In the genomic region with DNA sequence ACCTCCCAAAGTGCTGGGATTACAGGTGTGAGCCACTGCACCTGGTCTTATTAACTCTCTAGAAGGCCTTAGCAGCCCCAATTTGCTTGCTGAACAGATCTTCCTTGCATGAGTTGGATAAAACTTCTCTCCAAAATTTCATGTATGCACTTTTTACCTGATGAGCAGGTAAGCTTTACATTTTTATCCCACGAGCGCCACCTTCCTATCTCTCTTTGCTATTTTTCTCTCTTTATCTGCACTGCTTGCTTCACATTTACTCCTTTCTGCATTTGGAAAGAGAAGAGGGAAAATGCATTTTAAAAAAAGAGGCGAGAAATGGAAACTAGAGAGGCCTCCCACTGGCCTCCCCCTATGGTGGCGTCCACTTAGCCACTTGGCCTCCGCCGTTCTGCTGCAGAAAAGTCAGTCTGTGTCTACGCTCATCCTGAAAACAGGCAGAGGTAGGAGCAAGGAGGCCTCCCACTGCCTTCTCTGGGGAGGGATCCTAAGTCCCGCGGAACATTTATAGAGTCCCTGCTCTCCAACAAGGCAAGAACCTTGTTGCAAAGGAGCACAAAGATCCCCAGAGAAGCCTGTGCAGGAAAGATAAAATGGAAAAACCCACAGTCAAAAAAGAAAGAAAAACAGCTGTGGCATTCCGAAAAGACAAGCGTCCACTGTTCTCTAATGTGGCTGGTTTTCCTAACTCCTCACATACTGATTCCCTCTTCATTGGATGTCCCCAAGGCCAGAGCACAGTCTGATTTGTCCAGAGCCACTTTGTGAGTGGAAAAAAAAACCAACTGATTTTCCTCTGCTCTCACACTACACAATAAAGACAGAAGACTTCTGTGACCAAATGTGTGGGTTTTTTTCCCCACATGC, we compare ENCODE assay signal across 13 cellular contexts.
A peak's percentile ranks its signal among the peaks of the same experiment; 100 is the strongest.
DNase-seq lines count a peak whose midpoint lies in the region; ATAC-seq and TF ChIP-seq lines count a peak whose summit lies in the region.
"Had no signal": no experiment of that assay in that cellular context is flagged by ENCODE, and none has a peak within 500 bp of the region (broad histone marks: within the 10 kb centered on the region; RNA-seq: fewer than 3 reads in every experiment).

No MANE protein-coding gene starts in this region.

- ATAC-seq in GM19328 (IDR thresholded peaks at IDR 0.05; ENCODE audit: unreplicated experiment) (no peak), HG02610 (IDR thresholded peaks at IDR 0.05; ENCODE audit: unreplicated experiment) (no peak), HG02981 (IDR thresholded peaks at IDR 0.05; ENCODE audit: unreplicated experiment) (no peak)

- intact Hi-C loops in thyroid gland (cut with DNase I), result no loop called here

- TF ChIP-seq POLR2A in thyroid gland (IDR thresholded peaks at IDR 0.05), result no peak

- WGBS in thyroid gland, 2 donors, result 66 to 71% methylated on average over 11 of the region's 11 CpGs

- no peaks in the 10 kb centered on the region for H3K4me1 ChIP-seq in thyroid gland
- H3K4me1 ChIP-seq: adrenal gland, tibial artery had no signal

- H3K4me3 ChIP-seq in thyroid gland (replicated peaks in 1 of 3), result no peak overlapping the region
- H3K4me3 ChIP-seq: adrenal gland, tibial artery had no signal

- no peaks in the 10 kb centered on the region for H3K9me3 ChIP-seq in thyroid gland
- H3K9me3 ChIP-seq: adrenal gland, tibial artery had no signal

- peak overlapping the region; percentile 88 for H3K27ac ChIP-seq in cingulate gyrus (ENCODE audit: low read depth, low read length)
- H3K27ac ChIP-seq in layer of hippocampus (ENCODE audit: low read depth, low read length), result peak overlapping the region; percentile 90
- no peak overlapping the region for H3K27ac ChIP-seq in thyroid gland
- H3K27ac ChIP-seq: adrenal gland, tibial artery had no signal

- TF ChIP-seq CTCF in thyroid gland (IDR thresholded peaks at IDR 0.05), result peak in 4 of 6 experiments; percentile 37 to 60 (median 48)

- no peaks in the 10 kb centered on the region for H3K27me3 ChIP-seq in layer of hippocampus (ENCODE audit: control insufficient read depth, insufficient read depth, low read length)
- H3K27me3 ChIP-seq in thyroid gland, result no peaks in the 10 kb centered on the region
- H3K27me3 ChIP-seq: adrenal gland, tibial artery had no signal

- DNase-seq in NCI-H2107 treated with DMSO at 0.1 percent for 48 hours (lab: John Stamatoyannopoulos, UW; ENCODE audit: unreplicated experiment) (peak; percentile 39), NCI-H2107 (lab: John Stamatoyannopoulos, UW) (no peak), thyroid gland (peak; percentile 13 to 16)
- DNase-seq: activated B cell treated with CpG ODN at 0.5 μM for 24 hours, adrenal gland, NCI-H226, SIG-M5, tibial artery had no signal

- no peaks in the 10 kb centered on the region for H3K36me3 ChIP-seq in thyroid gland
- H3K36me3 ChIP-seq: adrenal gland, tibial artery had no signal

Comparison
In these comparisons a context has a peak if more than half of its experiments do, and no peak if none do; other contexts are left out.
1. H3K27ac ChIP-seq: peak in cingulate gyrus (single experiment) and layer of hippocampus (single experiment); none in thyroid gland (0 of 3).